18 cellular contexts compared by ENCODE assay signal in the genomic region with DNA sequence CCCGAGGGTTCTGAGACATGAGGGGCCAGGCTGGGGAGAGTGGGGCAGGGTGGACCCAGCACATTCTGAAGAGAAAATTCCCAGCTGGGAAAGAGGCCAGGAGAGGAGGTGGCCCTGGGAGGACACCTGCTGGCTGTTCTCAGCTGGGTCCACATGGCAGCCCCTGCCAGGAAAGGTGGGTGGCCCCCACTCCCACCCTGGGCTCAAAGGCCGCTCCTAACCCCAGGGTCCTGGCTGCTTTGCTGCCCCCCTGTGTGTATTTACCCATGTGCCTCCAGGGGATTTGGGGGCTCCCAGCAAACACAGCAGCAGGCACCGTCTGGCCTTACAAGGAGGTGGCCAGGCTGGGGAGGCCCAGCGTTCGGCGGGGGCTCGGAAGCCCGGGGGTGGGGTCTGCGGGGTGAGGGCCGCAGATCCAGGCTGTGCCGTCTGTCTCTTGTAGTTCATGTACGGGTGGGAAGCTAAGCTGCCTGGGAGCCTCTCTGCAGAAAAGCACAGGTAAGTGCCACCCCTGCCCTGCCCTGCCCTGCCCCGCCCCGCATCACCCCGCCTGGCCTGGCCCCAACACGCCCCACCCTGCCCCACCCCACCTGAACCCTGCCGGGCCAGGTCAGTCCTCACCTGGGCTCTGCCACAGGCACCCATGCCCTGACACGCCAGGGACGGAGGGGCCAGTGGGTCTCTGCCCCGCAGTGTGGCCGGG. TPM values are rescaled to one million over a fixed set of nuclear protein-coding genes. Genes with fewer than 3 reads are reported as not detected.
DNase-seq lines count a peak whose midpoint lies in the region; ATAC-seq and TF ChIP-seq lines count a peak whose summit lies in the region.
"Had no signal": no experiment of that assay in that cellular context is flagged by ENCODE, and none has a peak within 500 bp of the region (broad histone marks: within the 10 kb centered on the region; RNA-seq: fewer than 3 reads in every experiment).

No MANE protein-coding gene starts in this region.

- no peaks in the 10 kb centered on the region for H3K9me3 ChIP-seq in right atrium auricular region
- H3K9me3 ChIP-seq: left lung, MG63 had no signal

- H3K27me3 ChIP-seq in right atrium auricular region: no peaks in the 10 kb centered on the region

- DNase-seq in Right ventricle myocardium inferior (ENCODE audit: missing footprints) (peak; percentile 62), right atrium auricular region (ENCODE audit: low spot score) (no peak), chondrocyte (ENCODE audit: low spot score) (peak; percentile 81), left lobe of liver (ENCODE audit: low spot score) (peak; percentile 36), Kasumi-1 (lab: John Stamatoyannopoulos, UW) (no peak), pons (ENCODE audit: low spot score) (no peak), HCEC 1CT (no peak), NCI-H524 treated with DMSO at 0.1 percent for 48 hours (lab: John Stamatoyannopoulos, UW) (no peak)
- DNase-seq: activated CD4-positive, CD25-positive, alpha-beta regulatory T cell; activated CD8-positive, alpha-beta memory T cell treated with anti-CD3 and anti-CD28 coated beads, Interleukin-2, amount 50 U/mL, for 4 hours; activated naive CD8-positive, alpha-beta T cell treated with anti-CD3 and anti-CD28 coated beads for 36 hours; DMS79; T-cell had no signal

- no peak overlapping the region for H3K27ac Mint-ChIP-seq in chondrocyte (ENCODE audit: unreplicated experiment)
- H3K27ac Mint-ChIP-seq: activated naive CD8-positive, alpha-beta T cell treated with anti-CD3 and anti-CD28 coated beads for 36 hours; T-cell had no signal

- H3K36me3 Mint-ChIP-seq in chondrocyte (ENCODE audit: low read depth): no peaks in the 10 kb centered on the region
- H3K36me3 Mint-ChIP-seq: activated naive CD8-positive, alpha-beta T cell treated with anti-CD3 and anti-CD28 coated beads for 36 hours; T-cell had no signal

- no peak overlapping the region for H3K4me3 ChIP-seq in right atrium auricular region
- H3K4me3 ChIP-seq: left lung, MG63 had no signal

- intact Hi-C loops in Right ventricle myocardium inferior (cut with DNase I): no loop called here

- no peak overlapping the region for H3K27ac ChIP-seq in right atrium auricular region
- H3K27ac ChIP-seq: epithelial cell of prostate, left lung had no signal

- no peaks in the 10 kb centered on the region for H3K4me1 Mint-ChIP-seq in chondrocyte (ENCODE audit: low read depth)
- H3K4me1 Mint-ChIP-seq: activated naive CD8-positive, alpha-beta T cell treated with anti-CD3 and anti-CD28 coated beads for 36 hours; central memory CD8-positive, alpha-beta T cell; T-cell had no signal

- H3K27me3 Mint-ChIP-seq in chondrocyte (ENCODE audit: low read depth): peaks cover 8% of the 10 kb centered on the region
- H3K27me3 Mint-ChIP-seq: activated naive CD8-positive, alpha-beta T cell treated with anti-CD3 and anti-CD28 coated beads for 36 hours; central memory CD8-positive, alpha-beta T cell; T-cell had no signal

- no peaks in the 10 kb centered on the region for H3K4me1 ChIP-seq in right atrium auricular region
- H3K4me1 ChIP-seq: left lung had no signal

- no peak overlapping the region for H3K4me3 Mint-ChIP-seq in chondrocyte (ENCODE audit: unreplicated experiment)
- H3K4me3 Mint-ChIP-seq: activated naive CD8-positive, alpha-beta T cell treated with anti-CD3 and anti-CD28 coated beads for 36 hours; central memory CD8-positive, alpha-beta T cell; T-cell had no signal

- TF ChIP-seq CTCF in right atrium auricular region (IDR thresholded peaks at IDR 0.05) (no peak), chondrocyte (IDR thresholded peaks at IDR 0.05) (peak; percentile 22)

- no peak for ATAC-seq in Right ventricle myocardium inferior
- ATAC-seq in left lobe of liver: no peak
- ATAC-seq: left lung, T-cell had no signal

- no peaks in the 10 kb centered on the region for H3K36me3 ChIP-seq in right atrium auricular region
- H3K36me3 ChIP-seq: left lung, MG63 had no signal

- H3K9me3 Mint-ChIP-seq in chondrocyte (ENCODE audit: low read depth): no peaks in the 10 kb centered on the region
- H3K9me3 Mint-ChIP-seq: activated naive CD8-positive, alpha-beta T cell treated with anti-CD3 and anti-CD28 coated beads for 36 hours; central memory CD8-positive, alpha-beta T cell; T-cell had no signal

RNA-seq across cellular contexts. Expression of a gene that starts 10.6 kb away (rescaled TPM):
- total RNA-seq in Right ventricle myocardium inferior (not detected), right atrium auricular region (not detected), chondrocyte (not detected in 3 replicates), left lobe of liver (4.1 TPM)
- total RNA-seq: activated naive CD8-positive, alpha-beta T cell treated with anti-CD3 and anti-CD28 coated beads for 36 hours; subcutaneous adipose tissue had no signal

Comparison
In these comparisons a context has a peak if more than half of its experiments do, and no peak if none do; other contexts are left out.
1. DNase-seq: peak in Right ventricle myocardium inferior (single experiment), chondrocyte (single experiment) and left lobe of liver (single experiment); none in right atrium auricular region (single experiment), Kasumi-1 (0 of 2), pons (single experiment), HCEC 1CT (single experiment) and NCI-H524 treated with DMSO at 0.1 percent for 48 hours (single experiment).